16 cellular contexts compared by ENCODE assay signal in genomic region chr16:57516176-57516725, GRCh38. TPM values are rescaled to one million over a fixed set of nuclear protein-coding genes. Genes with fewer than 3 reads are reported as not detected.
"Had no signal": no experiment of that assay in that cellular context is flagged by ENCODE, and none has a peak within 500 bp of the region (broad histone marks: within the 10 kb centered on the region; RNA-seq: fewer than 3 reads in every experiment).

No MANE protein-coding gene starts in this region.

- DNase-seq: activated CD4-positive, alpha-beta T cell treated with anti-CD3 and anti-CD28 coated beads for 36 hours; activated CD4-positive, alpha-beta T cell treated with anti-CD3 and anti-CD28 coated beads, Interleukin-2, amount 50 U/mL, for 48 hours; activated gamma-delta T cell treated with Interleukin-2 at 50 U/mL for 16 hours; aorta; effector CD4-positive, alpha-beta T cell; gastrocnemius medialis; head of caudate nucleus; left ventricle myocardium superior; sigmoid colon; spleen; stimulated activated naive CD4-positive, alpha-beta T cell had no signal

- ATAC-seq: activated CD4-positive, alpha-beta T cell treated with anti-CD3 and anti-CD28 coated beads for 36 hours; esophagus mucosa; gastrocnemius medialis; left ventricle myocardium superior; pancreas; WTC11 had no signal

- H3K9me3 ChIP-seq: gastrocnemius medialis, pancreas, sigmoid colon, spleen had no signal

- H3K9me3 Mint-ChIP-seq: WTC11 had no signal

- H3K27ac ChIP-seq: gastrocnemius medialis, pancreas, sigmoid colon had no signal

- H3K27ac Mint-ChIP-seq: activated CD4-positive, alpha-beta T cell treated with anti-CD3 and anti-CD28 coated beads for 36 hours had no signal

- H3K4me3 ChIP-seq: gastrocnemius medialis, pancreas, sigmoid colon, spleen had no signal

- H3K4me3 Mint-ChIP-seq: activated CD4-positive, alpha-beta T cell treated with anti-CD3 and anti-CD28 coated beads for 36 hours; WTC11 had no signal

- H3K4me1 ChIP-seq: gastrocnemius medialis, pancreas had no signal

- H3K27me3 ChIP-seq: gastrocnemius medialis, pancreas, sigmoid colon, spleen had no signal

- H3K36me3 Mint-ChIP-seq: WTC11 had no signal

RNA-seq across cellular contexts. Expression of gene ADGRG5, which starts 26.2 kb away (rescaled TPM):
- total RNA-seq: gastrocnemius medialis, left ventricle myocardium superior, myocyte, pulmonary artery endothelial cell had no signal
